ENCODE assay signal across 22 cellular contexts in the genomic region with DNA sequence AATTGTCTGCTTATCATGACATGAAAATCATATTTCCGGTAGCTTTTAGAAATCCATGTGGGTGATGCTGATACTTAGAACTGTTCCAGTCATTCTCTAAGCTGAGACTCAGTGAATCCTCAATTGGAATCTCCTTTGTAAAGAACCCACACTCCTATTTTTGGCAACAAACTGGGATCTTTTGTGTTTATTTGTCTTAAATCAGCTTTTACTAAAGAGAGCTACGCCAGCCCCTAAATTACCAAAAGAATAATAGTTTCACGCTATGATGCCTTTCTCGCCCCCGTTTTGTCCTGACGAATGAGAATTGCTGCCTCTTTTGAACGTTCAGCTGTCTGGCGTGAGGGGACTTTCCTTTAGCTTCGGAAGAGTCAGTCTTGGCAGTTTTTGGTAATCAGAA.
DNase-seq lines count a peak whose midpoint lies in the region; ATAC-seq and TF ChIP-seq lines count a peak whose summit lies in the region.
"Had no signal": no experiment of that assay in that cellular context is flagged by ENCODE, and none has a peak within 500 bp of the region (broad histone marks: within the 10 kb centered on the region; RNA-seq: fewer than 3 reads in every experiment).

No MANE protein-coding gene starts in this region.

- H3K9me3 ChIP-seq in thyroid gland = no peaks in the 10 kb centered on the region
- H3K9me3 ChIP-seq: testis had no signal

- H3K27me3 ChIP-seq in brain microvascular endothelial cell (replicated peaks) (no peaks in the 10 kb centered on the region), thyroid gland (no peaks in the 10 kb centered on the region)
- H3K27me3 ChIP-seq: testis had no signal

- no peak overlapping the region for H3K27ac Mint-ChIP-seq in activated CD4-positive, alpha-beta T cell treated with anti-CD3 and anti-CD28 coated beads, Interleukin-2, amount 10 ng/mL, durations not matched to agents 24 days and 14 days
- H3K27ac Mint-ChIP-seq in nephron progenitor cell = peak overlapping the region; percentile 66
- no peak overlapping the region for H3K27ac Mint-ChIP-seq in progenitor cell of endocrine pancreas
- H3K27ac Mint-ChIP-seq: activated CD4-positive, alpha-beta memory T cell treated with anti-CD3 and anti-CD28 coated beads for 36 hours; activated naive CD8-positive, alpha-beta T cell treated with anti-CD3 and anti-CD28 coated beads, Interleukin-2, amount 10 ng/mL, durations not matched to agents 7 days and 5 days; CD14-positive monocyte had no signal

- no peaks in the 10 kb centered on the region for H3K4me1 Mint-ChIP-seq in activated CD4-positive, alpha-beta T cell treated with anti-CD3 and anti-CD28 coated beads, Interleukin-2, amount 10 ng/mL, durations not matched to agents 24 days and 14 days
- H3K4me1 Mint-ChIP-seq in nephron progenitor cell = peaks cover 13% of the 10 kb centered on the region
- H3K4me1 Mint-ChIP-seq in progenitor cell of endocrine pancreas (ENCODE audit: low read depth) = no peaks in the 10 kb centered on the region
- H3K4me1 Mint-ChIP-seq: activated naive CD8-positive, alpha-beta T cell treated with anti-CD3 and anti-CD28 coated beads, Interleukin-2, amount 10 ng/mL, durations not matched to agents 7 days and 5 days; CD14-positive monocyte; central memory CD8-positive, alpha-beta T cell had no signal

- in situ Hi-C loops in brain microvascular endothelial cell (cut with HindIII; ENCODE audit: low pct_ligation_motif_present, low sequenced_read_pairs) = no loop called here

- peak; percentile 40 for DNase-seq in activated CD4-positive, alpha-beta T cell treated with anti-CD3 and anti-CD28 coated beads, Interleukin-2, amount 10 ng/mL, durations not matched to agents 24 days and 14 days
- DNase-seq in activated CD4-positive, alpha-beta T cell treated with anti-CD3 and anti-CD28 coated beads for 1 hour = no peak
- peak; percentile 48 for DNase-seq in brain microvascular endothelial cell
- DNase-seq in nephron progenitor cell = no peak
- DNase-seq in thyroid gland = no peak
- DNase-seq in progenitor cell of endocrine pancreas (ENCODE audit: low spot score, unreplicated experiment) = no peak
- no peak for DNase-seq in erythroblast (lab: John Stamatoyannopoulos, UW)
- DNase-seq: activated CD4-positive, alpha-beta memory T cell treated with anti-CD3 and anti-CD28 coated beads for 36 hours; activated naive CD8-positive, alpha-beta T cell treated with anti-CD3 and anti-CD28 coated beads, Interleukin-2, amount 10 ng/mL, durations not matched to agents 7 days and 5 days; activated T-cell treated with anti-CD3 and anti-CD28 coated beads, Interleukin-2, amount 50 U/mL, for 4 hours; foreskin melanocyte; left colon; NCI-H1930; NCI-H446; occipital lobe; small intestine; SW 1271; testis had no signal

- H3K36me3 ChIP-seq in brain microvascular endothelial cell (replicated peaks) = no peaks in the 10 kb centered on the region
- no peaks in the 10 kb centered on the region for H3K36me3 ChIP-seq in thyroid gland

- peak overlapping the region; percentile 95 for H3K27ac ChIP-seq in brain microvascular endothelial cell
- H3K27ac ChIP-seq in thyroid gland = peak overlapping the region in 1 of 3 donors; percentile 19
- H3K27ac ChIP-seq: testis had no signal

- H3K4me3 Mint-ChIP-seq in activated CD4-positive, alpha-beta T cell treated with anti-CD3 and anti-CD28 coated beads, Interleukin-2, amount 10 ng/mL, durations not matched to agents 24 days and 14 days = no peak overlapping the region
- H3K4me3 Mint-ChIP-seq in nephron progenitor cell (no peak overlapping the region), progenitor cell of endocrine pancreas (ENCODE audit: low read depth) (no peak overlapping the region)
- H3K4me3 Mint-ChIP-seq: activated CD4-positive, alpha-beta memory T cell treated with anti-CD3 and anti-CD28 coated beads for 36 hours; activated naive CD8-positive, alpha-beta T cell treated with anti-CD3 and anti-CD28 coated beads, Interleukin-2, amount 10 ng/mL, durations not matched to agents 7 days and 5 days; activated T-cell treated with anti-CD3 and anti-CD28 coated beads, Interleukin-2, amount 50 U/mL, for 4 hours; CD14-positive monocyte; central memory CD8-positive, alpha-beta T cell had no signal

- intact Hi-C loops in activated CD4-positive, alpha-beta T cell treated with anti-CD3 and anti-CD28 coated beads, Interleukin-2, amount 10 ng/mL, durations not matched to agents 24 days and 14 days (cut with micrococcal nuclease) = no loop called here
- intact Hi-C loops in thyroid gland (cut with DNase I) = no loop called here

- TF ChIP-seq CTCF in brain microvascular endothelial cell (IDR thresholded peaks at IDR 0.05; ENCODE audit: low read depth, low read length, missing control alignments) (no peak), nephron progenitor cell (IDR thresholded peaks at IDR 0.05) (no peak), thyroid gland (IDR thresholded peaks at IDR 0.05) (no peak), progenitor cell of endocrine pancreas (IDR thresholded peaks at IDR 0.05; ENCODE audit: unreplicated experiment) (no peak)

- H3K4me3 ChIP-seq in brain microvascular endothelial cell (ENCODE audit: low read depth, low read length) (no peak overlapping the region), thyroid gland (replicated peaks in 1 of 3) (no peak overlapping the region)
- H3K4me3 ChIP-seq: testis had no signal

- peaks cover 12% of the 10 kb centered on the region for H3K9me3 Mint-ChIP-seq in activated CD4-positive, alpha-beta T cell treated with anti-CD3 and anti-CD28 coated beads, Interleukin-2, amount 10 ng/mL, durations not matched to agents 24 days and 14 days
- H3K9me3 Mint-ChIP-seq in nephron progenitor cell (peaks cover 22% of the 10 kb centered on the region), progenitor cell of endocrine pancreas (ENCODE audit: low read depth) (peaks cover 3% of the 10 kb centered on the region)

- H3K36me3 Mint-ChIP-seq in activated CD4-positive, alpha-beta T cell treated with anti-CD3 and anti-CD28 coated beads, Interleukin-2, amount 10 ng/mL, durations not matched to agents 24 days and 14 days (ENCODE audit: low read depth) = no peaks in the 10 kb centered on the region
- no peaks in the 10 kb centered on the region for H3K36me3 Mint-ChIP-seq in nephron progenitor cell (ENCODE audit: low read depth)
- H3K36me3 Mint-ChIP-seq in progenitor cell of endocrine pancreas (ENCODE audit: insufficient read depth) = no peaks in the 10 kb centered on the region
- H3K36me3 Mint-ChIP-seq: activated CD4-positive, alpha-beta memory T cell treated with anti-CD3 and anti-CD28 coated beads for 36 hours; activated naive CD8-positive, alpha-beta T cell treated with anti-CD3 and anti-CD28 coated beads, Interleukin-2, amount 10 ng/mL, durations not matched to agents 7 days and 5 days; CD14-positive monocyte had no signal

- no peaks in the 10 kb centered on the region for H3K4me1 ChIP-seq in thyroid gland
- H3K4me1 ChIP-seq: testis had no signal

- no peak for ATAC-seq in HG02623 (IDR thresholded peaks at IDR 0.05; ENCODE audit: unreplicated experiment)
- ATAC-seq: activated T-cell treated with anti-CD3 and anti-CD28 coated beads, Interleukin-2, amount 50 U/mL, for 4 hours; HCT116; left colon had no signal

- no peaks in the 10 kb centered on the region for H3K27me3 Mint-ChIP-seq in activated CD4-positive, alpha-beta T cell treated with anti-CD3 and anti-CD28 coated beads, Interleukin-2, amount 10 ng/mL, durations not matched to agents 24 days and 14 days
- H3K27me3 Mint-ChIP-seq in nephron progenitor cell (ENCODE audit: low read depth, poor library complexity) (peaks cover 12% of the 10 kb centered on the region), progenitor cell of endocrine pancreas (peaks cover 5% of the 10 kb centered on the region)
- H3K27me3 Mint-ChIP-seq: activated CD4-positive, alpha-beta memory T cell treated with anti-CD3 and anti-CD28 coated beads for 36 hours; activated naive CD8-positive, alpha-beta T cell treated with anti-CD3 and anti-CD28 coated beads, Interleukin-2, amount 10 ng/mL, durations not matched to agents 7 days and 5 days; central memory CD8-positive, alpha-beta T cell had no signal

- 47 to 50% methylated on average over 9 of the region's 9 CpGs for WGBS in thyroid gland, 2 donors

- no peak for TF ChIP-seq POLR2A in thyroid gland (IDR thresholded peaks at IDR 0.05)
- TF ChIP-seq POLR2A in erythroblast (IDR thresholded peaks at IDR 0.05; ENCODE audit: low read length) = no peak

Comparison
In these comparisons a context has a peak if more than half of its experiments do, and no peak if none do; other contexts are left out.
1. DNase-seq: peak in activated CD4-positive, alpha-beta T cell treated with anti-CD3 and anti-CD28 coated beads, Interleukin-2, amount 10 ng/mL, durations not matched to agents 24 days and 14 days (single experiment) and brain microvascular endothelial cell (single experiment); none in activated CD4-positive, alpha-beta T cell treated with anti-CD3 and anti-CD28 coated beads for 1 hour (single experiment), nephron progenitor cell (single experiment), thyroid gland (0 of 2), progenitor cell of endocrine pancreas (single experiment) and erythroblast (0 of 2).